ENCODE assay signal across 8 cellular contexts in the genomic region with DNA sequence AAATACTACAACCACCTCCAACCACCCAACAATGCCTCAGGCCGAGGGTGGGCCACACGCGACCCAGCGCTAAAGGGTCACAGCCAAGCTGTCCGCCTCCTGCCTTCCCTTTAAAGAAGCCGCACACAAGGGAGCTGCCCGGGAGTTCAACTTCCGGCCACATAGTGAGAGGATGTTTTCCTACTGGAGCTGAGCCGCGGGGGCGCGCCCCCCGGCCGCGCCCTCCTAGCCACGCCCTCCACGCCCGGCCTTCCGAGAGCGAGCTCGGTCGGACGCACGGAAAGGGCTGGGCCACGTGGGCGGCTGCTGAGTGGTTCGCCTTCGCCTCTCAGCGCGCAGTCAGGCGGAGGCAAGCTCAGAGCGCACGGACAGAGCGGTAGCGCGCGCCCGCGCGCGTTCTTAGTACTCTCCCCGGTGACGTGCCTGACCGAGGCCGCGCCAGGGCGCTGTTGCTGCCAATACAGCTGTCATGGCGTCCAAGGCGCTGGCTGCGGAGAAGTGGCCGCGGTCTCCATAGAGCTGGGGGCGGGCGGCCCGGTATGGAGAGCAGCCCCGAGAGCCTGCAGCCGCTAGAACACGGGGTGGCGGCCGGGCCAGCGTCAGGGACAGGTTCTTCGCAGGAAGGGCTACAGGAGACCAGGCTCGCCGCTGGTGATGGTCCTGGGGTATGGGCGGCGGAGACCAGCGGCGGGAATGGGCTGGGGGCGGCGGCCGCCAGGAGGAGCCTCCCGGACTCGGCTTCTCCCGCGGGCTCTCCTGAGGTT. TPM values are rescaled to one million over a fixed set of nuclear protein-coding genes. Genes with fewer than 3 reads are reported as not detected.
DNase-seq lines count a peak whose midpoint lies in the region; ATAC-seq and TF ChIP-seq lines count a peak whose summit lies in the region.

A gene with protein sequence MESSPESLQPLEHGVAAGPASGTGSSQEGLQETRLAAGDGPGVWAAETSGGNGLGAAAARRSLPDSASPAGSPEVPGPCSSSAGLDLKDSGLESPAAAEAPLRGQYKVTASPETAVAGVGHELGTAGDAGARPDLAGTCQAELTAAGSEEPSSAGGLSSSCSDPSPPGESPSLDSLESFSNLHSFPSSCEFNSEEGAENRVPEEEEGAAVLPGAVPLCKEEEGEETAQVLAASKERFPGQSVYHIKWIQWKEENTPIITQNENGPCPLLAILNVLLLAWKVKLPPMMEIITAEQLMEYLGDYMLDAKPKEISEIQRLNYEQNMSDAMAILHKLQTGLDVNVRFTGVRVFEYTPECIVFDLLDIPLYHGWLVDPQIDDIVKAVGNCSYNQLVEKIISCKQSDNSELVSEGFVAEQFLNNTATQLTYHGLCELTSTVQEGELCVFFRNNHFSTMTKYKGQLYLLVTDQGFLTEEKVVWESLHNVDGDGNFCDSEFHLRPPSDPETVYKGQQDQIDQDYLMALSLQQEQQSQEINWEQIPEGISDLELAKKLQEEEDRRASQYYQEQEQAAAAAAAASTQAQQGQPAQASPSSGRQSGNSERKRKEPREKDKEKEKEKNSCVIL (plus strand): TSS at position 446 of the 764 bp plus-strand sequence. CDS start 94 bp downstream, at position 540.

- DNase-seq in NCI-H1092 treated with DMSO at 0.1 percent for 48 hours (lab: John Stamatoyannopoulos, UW) (peak; percentile 95), SKM-1 (lab: John Stamatoyannopoulos, UW; ENCODE audit: unreplicated experiment) (peak; percentile 92), glomerular endothelial cell (ENCODE audit: extremely low read depth, low read depth, low spot score) (peak; percentile 77), occipital lobe (lab: John Stamatoyannopoulos, UW) (peak; percentile 97)
- DNase-seq in activated naive CD4-positive, alpha-beta T cell treated with anti-CD3 and anti-CD28 coated beads, Interleukin-2, amount 50 U/mL, for 72 hours (ENCODE audit: low spot score in 2 of 2): peak; percentile 92 to 97

- H3K27ac ChIP-seq in temporal lobe (ENCODE audit: low read depth, low read length): peak within 1 kb of the TSS; percentile 94

- peak; percentile 96 for ATAC-seq in HG02610 (IDR thresholded peaks at IDR 0.05; ENCODE audit: unreplicated experiment)
- peak; percentile 96 to 99 for ATAC-seq in activated naive CD4-positive, alpha-beta T cell treated with anti-CD3 and anti-CD28 coated beads, Interleukin-2, amount 50 U/mL, for 72 hours

- peaks cover 0 to 5% of the 10 kb centered on the region in 2 donors for H3K9me3 Mint-ChIP-seq in activated naive CD4-positive, alpha-beta T cell treated with anti-CD3 and anti-CD28 coated beads, Interleukin-2, amount 50 U/mL, for 72 hours

- TF ChIP-seq POLR2A in GM10847 (IDR thresholded peaks at IDR 0.05; ENCODE audit: extremely low read depth, insufficient read length): peak; percentile 87

- H3K27ac Mint-ChIP-seq in activated naive CD4-positive, alpha-beta T cell treated with anti-CD3 and anti-CD28 coated beads, Interleukin-2, amount 50 U/mL, for 72 hours: peak within 1 kb of the TSS; percentile 91 to 95

- peaks cover 6 to 8% of the 10 kb centered on the region in 2 donors for H3K36me3 Mint-ChIP-seq in activated naive CD4-positive, alpha-beta T cell treated with anti-CD3 and anti-CD28 coated beads, Interleukin-2, amount 50 U/mL, for 72 hours

RNA-seq across cellular contexts. Expression of the gene that starts here (rescaled TPM):
- 10 to 100 TPM; 10.7 to 14.6 TPM for total RNA-seq in activated naive CD4-positive, alpha-beta T cell treated with anti-CD3 and anti-CD28 coated beads, Interleukin-2, amount 50 U/mL, for 72 hours
- total RNA-seq in glomerular endothelial cell: 13.5 and 14.7 TPM in 2 replicates
- total RNA-seq in occipital lobe: 36.5 TPM
- total RNA-seq in temporal lobe: 28.5 TPM

Comparison
In these comparisons a context has a peak if more than half of its experiments do, and no peak if none do; other contexts are left out.
1. Peak in every context shown above with its lines: DNase-seq, ATAC-seq and H3K27ac ChIP-seq.